ENCODE assay signal across 7 cellular contexts in genomic region chr18:58829886-58830285, GRCh38. TPM values are rescaled to one million over a fixed set of nuclear protein-coding genes. Genes with fewer than 3 reads are reported as not detected.
A peak's percentile ranks its signal among the peaks of the same experiment; 100 is the strongest.
DNase-seq lines count a peak whose midpoint lies in the region; ATAC-seq and TF ChIP-seq lines count a peak whose summit lies in the region.
"Not testable (repeated sequence)": the region's sequence is repeated elsewhere in the genome, so short reads cannot be mapped to it uniquely, and the experiment has no call there.
"Had no signal": no experiment of that assay in that cellular context is flagged by ENCODE, and none has a peak within 500 bp of the region (broad histone marks: within the 10 kb centered on the region; RNA-seq: fewer than 3 reads in every experiment).

No MANE protein-coding gene starts in this region.

- H2BK5ac ChIP-seq in mesendoderm (ENCODE audit: low read length), result not testable (repeated sequence)

- H3K9ac ChIP-seq in SK-N-SH; mesendoderm (ENCODE audit: low read length): not testable (repeated sequence)

- not testable (repeated sequence) for H3K9me2 ChIP-seq in SK-N-SH

- H3K27ac ChIP-seq in HEK293 (ENCODE audit: extremely low read depth, low read depth, low read length); SK-N-SH (ENCODE audit: low read depth in 2 of 2, low read length in 1 of 2); mesendoderm (ENCODE audit: low read depth, low read length): not testable (repeated sequence)
- H3K27ac ChIP-seq in thoracic aorta, result peak overlapping the region; percentile 55 to 78

- H3K79me2 ChIP-seq in SK-N-SH (ENCODE audit: insufficient read depth); mesendoderm (ENCODE audit: control insufficient read depth, insufficient read depth, low read length): not testable (repeated sequence)

- WGBS in SK-N-SH (ENCODE audit: low lambda C conversion rate), result 89% methylated on average over 3 of the region's 3 CpGs
- WGBS in mesendoderm (ENCODE audit: extremely low coverage, insufficient coverage, low lambda C conversion rate), result no CpG with 5 or more reads among the region's 3 CpGs

- ATAC-seq in thoracic aorta (ENCODE audit: insufficient number of reproducible peaks, low FRiP score, low read depth), result not testable (repeated sequence)

- H3K36me3 ChIP-seq in HEK293 (ENCODE audit: control insufficient read depth in 2 of 2, insufficient read depth in 1 of 2, low read length in 2 of 2); SK-N-SH (replicated peaks in 1 of 2; ENCODE audit: control insufficient read depth in 1 of 2, insufficient read depth in 2 of 2, low read length in 1 of 2); mesendoderm (ENCODE audit: control insufficient read depth, insufficient read depth, low read length); thoracic aorta: not testable (repeated sequence)

- not testable (repeated sequence) for H2AK5ac ChIP-seq in mesendoderm (ENCODE audit: low read length)

- not testable (repeated sequence) for H2BK120ac ChIP-seq in mesendoderm (ENCODE audit: low read depth, low read length)

- not testable (repeated sequence) for H2AFZ ChIP-seq in SK-N-SH (ENCODE audit: low read depth)

- H4K20me1 ChIP-seq in SK-N-SH (ENCODE audit: insufficient read depth), result not testable (repeated sequence)

- H3K18ac ChIP-seq in mesendoderm (ENCODE audit: low read length), result not testable (repeated sequence)

- H3K27me3 ChIP-seq in SK-N-SH (ENCODE audit: insufficient read depth); mesendoderm (ENCODE audit: insufficient read depth, low read length, poor library complexity); thoracic aorta (replicated peaks; ENCODE audit: insufficient read depth): not testable (repeated sequence)

- peak in 1 of 2 experiments; percentile 23; a peak in 1 of 4 replicates for TF ChIP-seq EP300 in SK-N-SH (IDR thresholded peaks at IDR 0.05; ENCODE audit: borderline replicate concordance in 1 of 2, low read depth in 1 of 2, low read length in 1 of 2)

- not testable (repeated sequence) for TF ChIP-seq RAD21 in SK-N-SH (IDR thresholded peaks at IDR 0.05; ENCODE audit: low read length)

- not testable (repeated sequence) for TF ChIP-seq CTCF in HEK293 (tag by site-specific recombination; IDR thresholded peaks at IDR 0.05); SK-N-SH (IDR thresholded peaks at IDR 0.05); chondrocyte (IDR thresholded peaks at IDR 0.05); thoracic aorta (IDR thresholded peaks at IDR 0.05)

- POLR2A ChIA-PET in HEK293 (lab: Yijun Ruan, JAX); SK-N-SH (lab: Yijun Ruan, JAX): not testable (repeated sequence)

- not testable (repeated sequence) for H3K56ac ChIP-seq in mesendoderm (ENCODE audit: low read length)

- H3K36me3 Mint-ChIP-seq in chondrocyte (ENCODE audit: low read depth), result not testable (repeated sequence)

- not testable (repeated sequence) for H2BK15ac ChIP-seq in mesendoderm (replicated peaks; ENCODE audit: low read depth)

- not testable (repeated sequence) for H3K9me3 Mint-ChIP-seq in chondrocyte (ENCODE audit: low read depth)

- not testable (repeated sequence) for H4K5ac ChIP-seq in mesendoderm (ENCODE audit: low read length)

- not testable (repeated sequence) for H3F3A ChIP-seq in SK-N-SH (replicated peaks; ENCODE audit: insufficient read depth)

- not testable (repeated sequence) for H3K4me3 Mint-ChIP-seq in chondrocyte (ENCODE audit: unreplicated experiment)

- DNase-seq in SK-N-SH; chondrocyte (ENCODE audit: low spot score); thoracic aorta (ENCODE audit: low spot score): not testable (repeated sequence)
- DNase-seq in amniotic epithelial cell (ENCODE audit: low read depth) (peak; percentile 73), mesendoderm (peak; percentile 81)

- CTCF ChIA-PET in HEK293 (lab: Yijun Ruan, JAX); SK-N-SH (lab: Yijun Ruan, JAX): not testable (repeated sequence)

- not testable (repeated sequence) for H3K79me1 ChIP-seq in mesendoderm (ENCODE audit: low read length)

- H3K4ac ChIP-seq in mesendoderm (ENCODE audit: low read depth, low read length), result not testable (repeated sequence)

- not testable (repeated sequence) for H3K9me3 ChIP-seq in HEK293 (ENCODE audit: control insufficient read depth, insufficient read depth, low read depth, low read length); SK-N-SH; thoracic aorta

- not testable (repeated sequence) for H4K8ac ChIP-seq in mesendoderm (ENCODE audit: low read depth, low read length)

- not testable (repeated sequence) for H3K27me3 Mint-ChIP-seq in chondrocyte (ENCODE audit: low read depth)

- H3K4me2 ChIP-seq in SK-N-SH; mesendoderm (ENCODE audit: low read length): not testable (repeated sequence)

- peak overlapping the region; percentile 89 for H3K27ac Mint-ChIP-seq in chondrocyte (ENCODE audit: unreplicated experiment)

- H3K4me3 ChIP-seq in HEK293 (ENCODE audit: low read depth, low read length); SK-N-SH (ENCODE audit: low read depth in 2 of 2, low read length in 1 of 2); mesendoderm (ENCODE audit: low read length); thoracic aorta: not testable (repeated sequence)

- not testable (repeated sequence) for H3K23ac ChIP-seq in mesendoderm (ENCODE audit: low read length)

- H3K4me1 ChIP-seq in HEK293 (ENCODE audit: control insufficient read depth, insufficient read depth, low read length); SK-N-SH (ENCODE audit: control insufficient read depth in 1 of 2, insufficient read depth in 2 of 2, low read depth in 1 of 2, low read length in 1 of 2); mesendoderm (ENCODE audit: control insufficient read depth, low read depth, low read length): not testable (repeated sequence)
- peaks cover 18 to 37% of the 10 kb centered on the region in 2 donors for H3K4me1 ChIP-seq in thoracic aorta (ENCODE audit: control insufficient read depth in 1 of 2, low read depth in 2 of 2)

- H3K4me1 Mint-ChIP-seq in chondrocyte (ENCODE audit: low read depth), result peaks cover 34% of the 10 kb centered on the region

TF ChIP-seq in HEK293, 187 proteins besides CTCF, POLR2A, EP300 and RAD21:
- TF ChIP-seq ZFHX2 (tag by site-specific recombination; conservative IDR thresholded peaks at IDR 0.05) (peak; percentile 83), EGR2 (tag by site-specific recombination; IDR thresholded peaks at IDR 0.05; ENCODE audit: low read depth) (peak; percentile 84)

TF ChIP-seq in SK-N-SH, 30 proteins besides CTCF, POLR2A, EP300 and RAD21:
- TF ChIP-seq MXI1 (IDR thresholded peaks at IDR 0.05; ENCODE audit: low read depth, low read length) (0 out of 2 replicates have a peak, but pooled peaks have one; percentile 15), GATA2 (CRISPR knock-in tag; IDR thresholded peaks at IDR 0.05) (peak; percentile 58)

RNA-seq across cellular contexts. Expression of gene ZNF532, which starts 34.8 kb away (rescaled TPM):
- polyA plus RNA-seq in SK-N-SH (2012; rRNA removed), result 34.7 and 39.2 TPM in 2 replicates
- polyA plus RNA-seq in SK-N-SH (2012; cell fraction: cytosol; rRNA removed), result 30.4 and 39.2 TPM in 2 replicates
- polyA plus RNA-seq in SK-N-SH (2012; cell fraction: nucleus; rRNA removed), result 55.0 and 70.9 TPM in 2 replicates
- total RNA-seq in chondrocyte (123 to 163 TPM (median 162 TPM) in 3 replicates), thoracic aorta (100 to 1,000 TPM; 133 to 211 TPM)
- polyA plus RNA-seq in mesendoderm (2013, experiment 1 of 2), result 91.0 TPM
- 94.4 TPM for polyA plus RNA-seq in mesendoderm (2013, experiment 2 of 2)
- total RNA-seq: HepG2 had no signal
- polyA plus RNA-seq: HepG2 had no signal
